17 cellular contexts compared by ENCODE assay signal in the genomic region with DNA sequence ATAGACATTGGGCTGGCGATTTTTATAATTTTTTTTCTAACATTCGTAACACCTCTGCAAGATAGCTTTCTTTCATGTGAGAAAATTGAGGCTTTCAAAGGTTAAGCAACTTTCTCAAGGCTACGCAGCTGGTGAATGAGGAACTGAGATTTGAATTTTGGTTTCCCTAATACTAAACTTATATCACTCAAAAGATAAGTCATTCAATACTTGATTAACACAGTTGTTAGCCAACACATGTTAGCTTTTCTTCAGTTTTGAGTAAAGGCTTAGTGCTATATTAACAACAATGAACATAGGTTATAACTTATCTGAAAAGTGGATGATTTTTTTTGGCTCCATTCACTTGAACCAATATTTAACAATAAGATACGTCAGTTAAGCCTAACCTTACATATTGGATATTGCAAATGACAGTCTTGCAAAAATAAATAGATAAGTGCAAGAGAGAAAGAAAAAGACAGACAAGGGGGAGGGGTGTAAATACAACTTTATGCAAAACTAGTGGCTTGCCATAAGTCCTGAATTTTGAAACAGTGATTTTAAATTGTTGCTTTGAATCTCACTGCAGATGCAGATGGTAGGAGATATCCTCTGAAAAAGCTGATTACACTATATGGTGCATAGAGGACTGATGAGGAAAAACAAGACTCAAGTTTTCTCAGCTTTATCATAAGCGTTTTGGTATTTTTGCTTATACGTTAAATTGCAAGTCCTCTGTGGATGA. TPM values are rescaled to one million over a fixed set of nuclear protein-coding genes. Genes with fewer than 3 reads are reported as not detected.
A peak's percentile ranks its signal among the peaks of the same experiment; 100 is the strongest.
DNase-seq lines count a peak whose midpoint lies in the region; ATAC-seq and TF ChIP-seq lines count a peak whose summit lies in the region.
"Had no signal": no experiment of that assay in that cellular context is flagged by ENCODE, and none has a peak within 500 bp of the region (broad histone marks: within the 10 kb centered on the region; RNA-seq: fewer than 3 reads in every experiment).

No MANE protein-coding gene starts in this region.

- H3F3A ChIP-seq in PC-3 (ENCODE audit: low read length, unreplicated experiment): no peaks in the 10 kb centered on the region

- H3K27ac ChIP-seq in hepatocyte: no peak overlapping the region
- H3K27ac ChIP-seq in PC-3 (ENCODE audit: low read length): no peak overlapping the region
- H3K27ac ChIP-seq: right atrium auricular region had no signal

- H3K9ac ChIP-seq in PC-3 (ENCODE audit: low read length): no peak overlapping the region

- intact Hi-C loops in PC-3 (cut with micrococcal nuclease): no loop called here

- CTCF ChIA-PET in PC-3 (lab: Charles Lee): no interaction called here

- no TSS peak for BruUV-seq in PC-3 (replicated peaks; lab: Mats Ljungman, UMichigan)

- WGBS in hepatocyte (ENCODE audit: low lambda C conversion rate, missing lambda C conversion rate): 87% methylated on average over 6 of the region's 6 CpGs

- POLR2A ChIA-PET in PC-3 (lab: Charles Lee; ENCODE audit: unreplicated experiment): no interaction called here

- no peaks in the 10 kb centered on the region for H3K36me3 ChIP-seq in hepatocyte (replicated peaks; ENCODE audit: insufficient read depth, low read depth)
- no peaks in the 10 kb centered on the region for H3K36me3 ChIP-seq in PC-3 (ENCODE audit: low read depth, low read length)
- H3K36me3 ChIP-seq: right atrium auricular region had no signal

- H3K4me3 ChIP-seq in hepatocyte (no peak overlapping the region), PC-3 (ENCODE audit: low read length) (no peak overlapping the region)
- H3K4me3 ChIP-seq: right atrium auricular region had no signal

- H3K4me1 ChIP-seq in hepatocyte (ENCODE audit: insufficient read depth) (no peaks in the 10 kb centered on the region), PC-3 (ENCODE audit: insufficient read depth, low read length) (no peaks in the 10 kb centered on the region)
- H3K4me1 ChIP-seq: right atrium auricular region had no signal

- H3K79me2 ChIP-seq in hepatocyte (no peaks in the 10 kb centered on the region), PC-3 (ENCODE audit: low read length) (no peaks in the 10 kb centered on the region)

- no peaks in the 10 kb centered on the region for H4K20me1 ChIP-seq in hepatocyte (ENCODE audit: insufficient read depth, poor library complexity, severe bottlenecking)
- no peaks in the 10 kb centered on the region for H4K20me1 ChIP-seq in PC-3 (ENCODE audit: low read length)

- TF ChIP-seq CTCF in hepatocyte (IDR thresholded peaks at IDR 0.05; ENCODE audit: poor library complexity) (no peak), PC-3 (conservative IDR thresholded peaks at IDR 0.05; ENCODE audit: low read depth, low read length) (no peak)

- H3K9me3 ChIP-seq in hepatocyte (ENCODE audit: low read depth): no peaks in the 10 kb centered on the region
- no peaks in the 10 kb centered on the region for H3K9me3 ChIP-seq in PC-3 (ENCODE audit: low read length)
- H3K9me3 ChIP-seq: right atrium auricular region had no signal

- H3K27me3 ChIP-seq in hepatocyte: no peaks in the 10 kb centered on the region
- H3K27me3 ChIP-seq in PC-3 (ENCODE audit: low read length): no peaks in the 10 kb centered on the region
- H3K27me3 ChIP-seq: right atrium auricular region had no signal

- ATAC-seq in GM18499 (IDR thresholded peaks at IDR 0.05; ENCODE audit: insufficient read depth, unreplicated experiment) (peak; percentile 81), GM19463 (IDR thresholded peaks at IDR 0.05; ENCODE audit: unreplicated experiment) (peak; percentile 84), HG02852 (IDR thresholded peaks at IDR 0.05; ENCODE audit: unreplicated experiment) (peak; percentile 97), HG03457 (IDR thresholded peaks at IDR 0.05; ENCODE audit: unreplicated experiment) (peak; percentile 84), PC-3 (no peak)
- ATAC-seq: activated naive CD8-positive, alpha-beta T cell treated with anti-CD3 and anti-CD28 coated beads, Interleukin-2, amount 50 U/mL, for 24 hours had no signal

- H2AFZ ChIP-seq in hepatocyte: no peak overlapping the region
- H2AFZ ChIP-seq in PC-3 (ENCODE audit: low read length): no peak overlapping the region

- DNase-seq in hepatocyte (ENCODE audit: low spot score) (no peak), PC-3 (no peak), NCI-H128 (lab: John Stamatoyannopoulos, UW; ENCODE audit: unreplicated experiment) (no peak)
- DNase-seq in activated CD4-positive, alpha-beta T cell treated with anti-CD3 and anti-CD28 coated beads for 4 hours: no peak
- DNase-seq: activated naive CD8-positive, alpha-beta T cell treated with anti-CD3 and anti-CD28 coated beads, Interleukin-2, amount 50 U/mL, for 24 hours; IMR-90; NCI-H187; OCI-M1 had no signal

- H3K4me2 ChIP-seq in hepatocyte: no peak overlapping the region
- no peak overlapping the region for H3K4me2 ChIP-seq in PC-3 (ENCODE audit: low read length)

- H3K9me2 ChIP-seq in hepatocyte (replicated peaks; ENCODE audit: insufficient read depth) (no peaks in the 10 kb centered on the region), PC-3 (replicated peaks; ENCODE audit: low read length) (no peaks in the 10 kb centered on the region)

RNA-seq across cellular contexts. Expression of a gene that starts 11.1 kb away (rescaled TPM):
- 4.9 and 6.2 TPM in 2 replicates for total RNA-seq in hepatocyte
- polyA plus RNA-seq in hepatocyte: 3.6 and 5.1 TPM in 2 replicates
- not detected in 2 replicates for total RNA-seq in PC-3 (2014; rRNA removed)
- total RNA-seq: fibroblast of villous mesenchyme; IMR-90; myocyte; T-helper 2 cell treated with Interferon-gamma antibody and Interleukin-4, amounts not matched to agents 100 ng/mL and 5 ng/mL, for 36 hours had no signal
- polyA plus RNA-seq: IMR-90, keratinocyte had no signal
